In genomic region chr1:164723296-164723731, GRCh38 we compare ENCODE assay signal across 19 cellular contexts.
DNase-seq lines count a peak whose midpoint lies in the region; ATAC-seq, FAIRE-seq and TF ChIP-seq lines count a peak whose summit lies in the region.
"Had no signal": no experiment of that assay in that cellular context is flagged by ENCODE, and none has a peak within 500 bp of the region (broad histone marks: within the 10 kb centered on the region; RNA-seq: fewer than 3 reads in every experiment).

No MANE protein-coding gene starts in this region.

- H3K27ac ChIP-seq in right atrium auricular region: peak overlapping the region in 1 of 2 donors; percentile 1
- peak overlapping the region in 42 of 59 donors; percentile 5 to 71 (median 46) for H3K27ac ChIP-seq in dorsolateral prefrontal cortex
- H3K27ac ChIP-seq in pancreas: peak overlapping the region in 2 of 4 donors; percentile 40 to 60
- peak overlapping the region in 1 of 2 donors; percentile 44 for H3K27ac ChIP-seq in aorta (ENCODE audit: low read depth in 1 of 2, low read length in 2 of 2)
- H3K27ac ChIP-seq: GM23248, left lung had no signal

- H3K4me3 ChIP-seq in right atrium auricular region (no peak overlapping the region), dorsolateral prefrontal cortex (peak overlapping the region in 9 of 59 donors; percentile 1 to 24 (median 11)), pancreas (no peak overlapping the region), aorta (ENCODE audit: low read length in 2 of 2) (no peak overlapping the region)
- H3K4me3 ChIP-seq: GM23248, left lung, mucosa of descending colon had no signal

- H3K36me3 ChIP-seq in right atrium auricular region (no peaks in the 10 kb centered on the region), pancreas (no peaks in the 10 kb centered on the region), aorta (ENCODE audit: control insufficient read depth in 1 of 2, insufficient read depth in 2 of 2, low read length in 1 of 2) (no peaks in the 10 kb centered on the region)
- H3K36me3 ChIP-seq: left lung had no signal

- FAIRE-seq in pancreas (lab: Jason Lieb, UNC): no peak
- FAIRE-seq: TTC549 had no signal

- WGBS in pancreas, 2 donors: 20 to 23% methylated on average over 8 of the region's 8 CpGs
- WGBS in aorta, 2 donors: 12 to 19% methylated on average over 8 of the region's 8 CpGs

- H3K9me3 ChIP-seq in right atrium auricular region (no peaks in the 10 kb centered on the region), pancreas (no peaks in the 10 kb centered on the region), aorta (ENCODE audit: control insufficient read depth, low read length) (no peaks in the 10 kb centered on the region)
- H3K9me3 ChIP-seq: left lung, mucosa of descending colon had no signal

- H3K4me1 ChIP-seq in right atrium auricular region: peaks cover 0 to 73% of the 10 kb centered on the region in 2 donors
- peaks cover 62 to 69% (median 69%) of the 10 kb centered on the region in 3 donors for H3K4me1 ChIP-seq in pancreas
- H3K4me1 ChIP-seq in aorta (ENCODE audit: control insufficient read depth in 1 of 2, insufficient read depth in 2 of 2, low read length in 2 of 2): peaks cover 11 to 28% of the 10 kb centered on the region in 2 donors

- TF ChIP-seq CTCF in right atrium auricular region (IDR thresholded peaks at IDR 0.05) (no peak), dorsolateral prefrontal cortex (IDR thresholded peaks at IDR 0.05 in 54 of 56, conservative IDR thresholded peaks at IDR 0.05 in 2 of 56; ENCODE audit: low read depth in 1 of 56, partially characterized antibody in 56 of 56) (peak in 1 of 56 donors; percentile 17), pancreas (IDR thresholded peaks at IDR 0.05) (no peak)

- intact Hi-C loops in Right ventricle myocardium superior (cut with DNase I): no loop called here
- intact Hi-C loops in dorsolateral prefrontal cortex (cut with DNase I): no loop called here
- intact Hi-C loops in pancreas (cut with DNase I): no loop called here
- intact Hi-C loops in aorta (cut with DNase I): no loop called here

- no peaks in the 10 kb centered on the region for H3K27me3 ChIP-seq in right atrium auricular region
- no peaks in the 10 kb centered on the region for H3K27me3 ChIP-seq in dorsolateral prefrontal cortex
- H3K27me3 ChIP-seq in pancreas: no peaks in the 10 kb centered on the region
- no peaks in the 10 kb centered on the region for H3K27me3 ChIP-seq in aorta (ENCODE audit: control insufficient read depth in 1 of 2, insufficient read depth in 2 of 2, low read length in 1 of 2)

- DNase-seq in Right ventricle myocardium superior (peak; percentile 52), right atrium auricular region (ENCODE audit: low spot score) (no peak), dorsolateral prefrontal cortex (no peak), pancreas (peak in 5 of 6 donors; percentile 35 to 78 (median 65)), aorta (no peak), dermis blood vessel endothelial cell (no peak), SKM-1 treated with dmso at 0.1 percent for 144 hours (lab: John Stamatoyannopoulos, UW; ENCODE audit: unreplicated experiment) (no peak)
- DNase-seq: activated CD4-positive, alpha-beta T cell treated with anti-CD3 and anti-CD28 coated beads for 36 hours; GDM1; GM23248; KG1; left lung; mucosa of descending colon; MV-4-11; NCI-H1930; stimulated activated CD8-positive, alpha-beta memory T cell treated with anti-CD3 and anti-CD28 coated beads, Interleukin-4, amount 100 ng/mL, for 48 hours had no signal

- ATAC-seq in Right ventricle myocardium superior (ENCODE audit: poor library complexity) (peak; percentile 57), pancreas (peak; percentile 71 to 83 (median 80)), aorta (ENCODE audit: low FRiP score) (peak; percentile 64), GM21526 (IDR thresholded peaks at IDR 0.05; ENCODE audit: low FRiP score, unreplicated experiment) (no peak)
- ATAC-seq: activated CD4-positive, alpha-beta T cell treated with anti-CD3 and anti-CD28 coated beads for 36 hours; activated naive CD4-positive, alpha-beta T cell treated with anti-CD3 and anti-CD28 coated beads, Interleukin-2, amount 50 U/mL, for 72 hours; left lung; mucosa of descending colon had no signal

Comparison
In these comparisons a context has a peak if more than half of its experiments do, and no peak if none do; other contexts are left out.
1. DNase-seq: peak in Right ventricle myocardium superior (single experiment) and pancreas (5 of 6); none in right atrium auricular region (single experiment), dorsolateral prefrontal cortex (0 of 10), aorta (0 of 2), dermis blood vessel endothelial cell (single experiment) and SKM-1 treated with dmso at 0.1 percent for 144 hours (single experiment).